In genomic region chr13:44301639-44302015, GRCh38 we compare ENCODE assay signal across 1 cellular context.
TF ChIP-seq lines count a peak whose summit lies in the region.

No MANE protein-coding gene starts in this region.

TF ChIP-seq in liver, 16 proteins besides CTCF, POLR2A, EP300 and RAD21 (continued from another document):
- TF ChIP-seq ZBTB33 (IDR thresholded peaks at IDR 0.05) (no peak), SP1 (IDR thresholded peaks at IDR 0.05) (no peak), ATF3 (IDR thresholded peaks at IDR 0.05) (no peak), GABPA (IDR thresholded peaks at IDR 0.05 in 1 of 2, conservative IDR thresholded peaks at IDR 0.05 in 1 of 2) (no peak), FOXA1 (IDR thresholded peaks at IDR 0.05) (no peak)
- TF ChIP-seq, protein P1, sequence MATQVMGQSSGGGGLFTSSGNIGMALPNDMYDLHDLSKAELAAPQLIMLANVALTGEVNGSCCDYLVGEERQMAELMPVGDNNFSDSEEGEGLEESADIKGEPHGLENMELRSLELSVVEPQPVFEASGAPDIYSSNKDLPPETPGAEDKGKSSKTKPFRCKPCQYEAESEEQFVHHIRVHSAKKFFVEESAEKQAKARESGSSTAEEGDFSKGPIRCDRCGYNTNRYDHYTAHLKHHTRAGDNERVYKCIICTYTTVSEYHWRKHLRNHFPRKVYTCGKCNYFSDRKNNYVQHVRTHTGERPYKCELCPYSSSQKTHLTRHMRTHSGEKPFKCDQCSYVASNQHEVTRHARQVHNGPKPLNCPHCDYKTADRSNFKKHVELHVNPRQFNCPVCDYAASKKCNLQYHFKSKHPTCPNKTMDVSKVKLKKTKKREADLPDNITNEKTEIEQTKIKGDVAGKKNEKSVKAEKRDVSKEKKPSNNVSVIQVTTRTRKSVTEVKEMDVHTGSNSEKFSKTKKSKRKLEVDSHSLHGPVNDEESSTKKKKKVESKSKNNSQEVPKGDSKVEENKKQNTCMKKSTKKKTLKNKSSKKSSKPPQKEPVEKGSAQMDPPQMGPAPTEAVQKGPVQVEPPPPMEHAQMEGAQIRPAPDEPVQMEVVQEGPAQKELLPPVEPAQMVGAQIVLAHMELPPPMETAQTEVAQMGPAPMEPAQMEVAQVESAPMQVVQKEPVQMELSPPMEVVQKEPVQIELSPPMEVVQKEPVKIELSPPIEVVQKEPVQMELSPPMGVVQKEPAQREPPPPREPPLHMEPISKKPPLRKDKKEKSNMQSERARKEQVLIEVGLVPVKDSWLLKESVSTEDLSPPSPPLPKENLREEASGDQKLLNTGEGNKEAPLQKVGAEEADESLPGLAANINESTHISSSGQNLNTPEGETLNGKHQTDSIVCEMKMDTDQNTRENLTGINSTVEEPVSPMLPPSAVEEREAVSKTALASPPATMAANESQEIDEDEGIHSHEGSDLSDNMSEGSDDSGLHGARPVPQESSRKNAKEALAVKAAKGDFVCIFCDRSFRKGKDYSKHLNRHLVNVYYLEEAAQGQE (IDR thresholded peaks at IDR 0.05) = no peak
